31 cellular contexts compared by ENCODE assay signal in the genomic region with DNA sequence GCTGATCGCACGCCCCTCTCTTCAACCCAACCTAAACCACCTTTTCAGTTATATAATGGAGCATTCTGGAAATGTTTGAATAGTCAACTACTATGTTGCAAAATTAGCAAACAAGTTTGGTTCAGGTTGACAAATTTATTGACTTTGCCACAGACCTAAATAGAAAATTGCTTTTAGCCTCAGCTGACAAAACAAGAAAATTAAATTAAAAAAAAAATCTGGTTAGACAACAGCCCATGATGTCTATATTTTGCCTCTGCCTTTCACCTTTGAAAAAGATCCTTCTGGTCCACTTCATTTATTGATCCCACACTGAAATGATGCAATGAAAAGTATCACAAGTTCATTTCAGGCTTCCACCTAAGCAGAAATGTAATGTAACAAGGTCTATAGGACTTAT. TPM values are rescaled to one million over a fixed set of nuclear protein-coding genes. Genes with fewer than 3 reads are reported as not detected.
"Had no signal": no experiment of that assay in that cellular context is flagged by ENCODE, and none has a peak within 500 bp of the region (broad histone marks: within the 10 kb centered on the region; RNA-seq: fewer than 3 reads in every experiment).

No MANE protein-coding gene starts in this region.

- ATAC-seq: activated CD4-positive, alpha-beta T cell treated with anti-CD3 and anti-CD28 coated beads for 36 hours; activated CD4-positive, CD25-positive, alpha-beta regulatory T cell treated with anti-CD3 and anti-CD28 coated beads, Interleukin-2, amount 50 U/mL, for 24 hours; activated CD8-positive, alpha-beta memory T cell treated with anti-CD3 and anti-CD28 coated beads, Interleukin-2, amount 10 ng/mL, durations not matched to agents 7 days and 5 days; activated CD8-positive, alpha-beta T cell treated with anti-CD3 and anti-CD28 coated beads, Interleukin-2, amount 10 ng/mL, durations not matched to agents 7 days and 5 days; activated naive CD8-positive, alpha-beta T cell treated with anti-CD3 and anti-CD28 coated beads, Interleukin-2, amount 50 U/mL, for 24 hours had no signal

- H3K9me3 ChIP-seq: ascending aorta had no signal

- DNase-seq: activated CD4-positive, alpha-beta memory T cell treated with anti-CD3 and anti-CD28 coated beads, Interleukin-2, amount 10 ng/mL, durations not matched to agents 7 days and 5 days; activated CD4-positive, alpha-beta T cell treated with anti-CD3 and anti-CD28 coated beads for 1 hour; activated CD4-positive, alpha-beta T cell treated with anti-CD3 and anti-CD28 coated beads for 36 hours; activated CD4-positive, alpha-beta T cell treated with anti-CD3 and anti-CD28 coated beads for 48 hours; activated CD4-positive, alpha-beta T cell treated with anti-CD3 and anti-CD28 coated beads, Interleukin-2, amount 10 ng/mL, durations not matched to agents 7 days and 5 days; activated CD4-positive, alpha-beta T cell treated with anti-CD3 and anti-CD28 coated beads, Interleukin-2, amount 50 U/mL, for 48 hours; activated CD4-positive, CD25-positive, alpha-beta regulatory T cell; activated CD8-positive, alpha-beta memory T cell treated with anti-CD3 and anti-CD28 coated beads for 24 hours; activated CD8-positive, alpha-beta memory T cell treated with anti-CD3 and anti-CD28 coated beads, Interleukin-2, amount 10 ng/mL, durations not matched to agents 7 days and 5 days; activated CD8-positive, alpha-beta memory T cell treated with anti-CD3 and anti-CD28 coated beads, Interleukin-2, amount 50 U/mL, for 48 hours; activated CD8-positive, alpha-beta T cell treated with anti-CD3 and anti-CD28 coated beads, Interleukin-2, amount 10 ng/mL, durations not matched to agents 7 days and 5 days; activated effector memory CD4-positive, alpha-beta T cell treated with Interleukin-2 at 50 U/mL for 16 hours; activated gamma-delta T cell; activated naive CD4-positive, alpha-beta T cell treated with anti-CD3 and anti-CD28 coated beads, Interleukin-2, amount 10 ng/mL, durations not matched to agents 7 days and 5 days; activated naive CD4-positive, alpha-beta T cell treated with Interleukin-2 at 50 U/mL for 16 hours; activated naive CD8-positive, alpha-beta T cell treated with anti-CD3 and anti-CD28 coated beads, Interleukin-2, amount 10 ng/mL, durations not matched to agents 7 days and 5 days; activated naive CD8-positive, alpha-beta T cell treated with anti-CD3 and anti-CD28 coated beads, Interleukin-2, amount 50 U/mL, for 24 hours; activated T-cell treated with anti-CD3 and anti-CD28 coated beads, Interleukin-2, amount 50 U/mL, for 24 hours; activated T-cell treated with anti-CD3 and anti-CD28 coated beads, Interleukin-2, amount 50 U/mL, for 48 hours; amygdala; anterior cingulate cortex; caudate nucleus; cerebellar nuclear complex; T-helper 1 cell; T-helper 2 cell; T-helper 9 cell had no signal

- H3K27me3 ChIP-seq: ascending aorta, cardiac muscle cell had no signal

- H3K36me3 ChIP-seq: ascending aorta, cardiac muscle cell had no signal

- H3K4me3 ChIP-seq: ascending aorta, cardiac muscle cell had no signal

- H3K4me1 ChIP-seq: ascending aorta had no signal

- H3K27ac ChIP-seq: ascending aorta, cardiac muscle cell, VCaP had no signal

RNA-seq across cellular contexts. Expression of a gene that starts 17.5 kb away (rescaled TPM):
- total RNA-seq: activated CD4-positive, alpha-beta memory T cell treated with anti-CD3 and anti-CD28 coated beads, Interleukin-2, amount 10 ng/mL, durations not matched to agents 7 days and 5 days; activated CD4-positive, alpha-beta T cell treated with anti-CD3 and anti-CD28 coated beads for 36 hours; activated CD4-positive, alpha-beta T cell treated with anti-CD3 and anti-CD28 coated beads, Interleukin-2, amount 10 ng/mL, durations not matched to agents 7 days and 5 days; activated CD8-positive, alpha-beta memory T cell treated with anti-CD3 and anti-CD28 coated beads, Interleukin-2, amount 10 ng/mL, durations not matched to agents 7 days and 5 days; activated CD8-positive, alpha-beta T cell treated with anti-CD3 and anti-CD28 coated beads, Interleukin-2, amount 10 ng/mL, durations not matched to agents 7 days and 5 days; activated naive CD8-positive, alpha-beta T cell treated with anti-CD3 and anti-CD28 coated beads, Interleukin-2, amount 10 ng/mL, durations not matched to agents 7 days and 5 days; activated T-helper 2 cell treated with anti-CD3 and anti-CD28 coated beads, Interferon-gamma antibody, Interleukin-2, Interleukin-4, amounts not matched to agents 10 μg/mL and 5 μg/mL and 100 μg/mL, durations not matched to agents 14 hours and 24 hours and 36 hours; ascending aorta had no signal
